Comparison of ENCODE assay signal across 14 cellular contexts in the genomic region with DNA sequence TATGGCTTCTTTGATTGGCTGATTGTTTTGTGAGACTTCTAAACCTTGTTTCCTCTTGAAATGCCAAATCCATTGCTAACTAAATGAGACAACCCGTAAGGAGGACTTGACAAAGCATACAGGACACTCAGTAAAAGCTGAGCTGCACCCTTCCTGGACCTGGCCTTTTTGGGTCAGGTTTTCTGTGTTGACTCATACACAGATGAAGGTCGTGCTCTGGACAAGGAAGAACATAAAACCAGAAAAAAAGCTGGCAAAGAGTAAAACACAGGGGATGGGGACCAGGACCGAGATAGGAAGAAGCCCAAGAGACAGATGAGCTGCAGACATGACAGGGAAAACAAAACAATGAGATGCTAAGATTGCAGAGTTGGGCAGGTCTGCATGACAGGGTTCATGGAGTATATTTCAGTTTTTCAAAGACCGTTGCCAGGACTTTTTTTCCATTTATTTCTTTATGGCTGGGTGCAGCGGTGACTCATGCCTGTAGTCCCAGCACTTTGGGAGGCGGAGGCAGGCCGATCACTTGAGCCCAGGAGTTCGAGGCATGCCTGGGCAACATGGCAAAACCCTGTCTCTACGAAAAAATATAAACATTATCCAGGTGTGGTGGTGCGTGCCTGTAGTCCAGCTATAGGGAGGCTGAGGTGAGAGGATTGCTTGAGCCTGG. TPM values are rescaled to one million over a fixed set of nuclear protein-coding genes. Genes with fewer than 3 reads are reported as not detected.
A peak's percentile ranks its signal among the peaks of the same experiment; 100 is the strongest.
DNase-seq lines count a peak whose midpoint lies in the region; ATAC-seq, FAIRE-seq and TF ChIP-seq lines count a peak whose summit lies in the region.
"Had no signal": no experiment of that assay in that cellular context is flagged by ENCODE, and none has a peak within 500 bp of the region (broad histone marks: within the 10 kb centered on the region; RNA-seq: fewer than 3 reads in every experiment).

No MANE protein-coding gene starts in this region.

- CTCF ChIA-PET in HepG2 (lab: Yijun Ruan, JAX; ENCODE audit: low intra/inter-chr PET ratio, low total read pairs) = no interaction called here

- no peak overlapping the region for H3K9ac ChIP-seq in HepG2 (ENCODE audit: insufficient read depth, low read depth, low read length)

- POLR2A ChIA-PET in HepG2 (lab: Yijun Ruan, JAX) = interaction anchor here (1.4 kb wide), 1 partner anchor 41 kb away, joined by 4 read pairs; a partner anchor contains a TSS

- H3K79me2 ChIP-seq in HepG2 (ENCODE audit: insufficient read depth, low read length) = no peaks in the 10 kb centered on the region

- H4K20me1 ChIP-seq in HepG2 (ENCODE audit: insufficient read depth, low read length) = no peaks in the 10 kb centered on the region

- no TSS peak for BruUV-seq in HepG2 (replicated peaks; lab: Mats Ljungman, UMichigan)

- H3K4me3 ChIP-seq in HepG2 (replicated peaks in 1 of 3; ENCODE audit: insufficient read depth in 1 of 3, low read depth in 2 of 3, low read length in 3 of 3) (no peak overlapping the region), right lobe of liver (no peak overlapping the region), mucosa of descending colon (no peak overlapping the region)

- no peak for ATAC-seq in HepG2
- no peak for ATAC-seq in right lobe of liver
- peak; percentile 88 for ATAC-seq in mucosa of descending colon
- ATAC-seq in HG02885 (IDR thresholded peaks at IDR 0.05; ENCODE audit: poor library complexity, unreplicated experiment) = no peak
- ATAC-seq in HG02852 (IDR thresholded peaks at IDR 0.05; ENCODE audit: unreplicated experiment) = no peak
- ATAC-seq: natural killer cell treated with Interleukin-12 subunit alpha and Interleukin-12 subunit beta and Interleukin-15 and Interleukin-18, amount 100 ng/mL, for 72 hours had no signal

- FAIRE-seq in HepG2 (lab: Jason Lieb, UNC) = no peak

- no peaks in the 10 kb centered on the region for H3K27me3 ChIP-seq in HepG2 (ENCODE audit: control insufficient read depth in 1 of 2, insufficient read depth in 2 of 2, low read length in 2 of 2)
- H3K27me3 ChIP-seq in right lobe of liver = no peaks in the 10 kb centered on the region

- no peak overlapping the region for H3K4me2 ChIP-seq in HepG2 (ENCODE audit: low read depth, low read length)

- 84% methylated on average over 10 of the region's 10 CpGs for WGBS in HepG2 (ENCODE audit: low lambda C conversion rate)
- 88% methylated on average over 7 of the region's 10 CpGs for WGBS in right lobe of liver (ENCODE audit: insufficient coverage, low coverage, low lambda C conversion rate, missing lambda C conversion rate)

- TF ChIP-seq CTCF in HepG2 (CRISPR knock-in tag; IDR thresholded peaks at IDR 0.05) = no peak
- TF ChIP-seq CTCF in right lobe of liver (IDR thresholded peaks at IDR 0.05) = no peak
- no peak for TF ChIP-seq CTCF in mucosa of descending colon (IDR thresholded peaks at IDR 0.05)

- TF ChIP-seq POLR2A in HepG2 (IDR thresholded peaks at IDR 0.05; ENCODE audit: insufficient read depth in 1 of 2, low read depth in 2 of 2, low read length in 2 of 2) = no peak
- no peak for TF ChIP-seq POLR2A in right lobe of liver (IDR thresholded peaks at IDR 0.05)

- H3K4me1 ChIP-seq in HepG2 (ENCODE audit: insufficient read depth, low read length) (peaks cover 35% of the 10 kb centered on the region), right lobe of liver (peaks cover 0 to 3% (median 0%) of the 10 kb centered on the region in 4 donors), mucosa of descending colon (ENCODE audit: low read depth) (peaks cover 6% of the 10 kb centered on the region)

- DNase-seq in HepG2 (ENCODE audit: low spot score) (no peak), right lobe of liver (no peak), dermis blood vessel endothelial cell (peak; percentile 68), mucosa of descending colon (peak; percentile 62 to 74 (median 67)), HuH-7 (ENCODE audit: low spot score) (no peak)
- DNase-seq in effector CD8-positive, alpha-beta T cell (lab: John Stamatoyannopoulos, UW) = no peak
- DNase-seq: ACHN; activated CD4-positive, alpha-beta T cell treated with anti-CD3 and anti-CD28 coated beads, Interleukin-2, amount 10 ng/mL, durations not matched to agents 24 days and 14 days; COR-L47; MM.1S; stimulated activated CD4-positive, alpha-beta T cell treated with anti-CD3 and anti-CD28 coated beads, Interleukin-12 subunit alpha, Interleukin-12 subunit beta, amount 100 ng/mL, for 4 hours had no signal

- no peaks in the 10 kb centered on the region for H3K36me3 ChIP-seq in HepG2 (replicated peaks in 1 of 2; ENCODE audit: control insufficient read depth in 1 of 2, insufficient read depth in 2 of 2, low read length in 2 of 2)
- no peaks in the 10 kb centered on the region for H3K36me3 ChIP-seq in right lobe of liver
- no peaks in the 10 kb centered on the region for H3K36me3 ChIP-seq in mucosa of descending colon (ENCODE audit: low read depth)

- H2AFZ ChIP-seq in HepG2 (ENCODE audit: low read length) = peak overlapping the region; percentile 5

- H3K9me3 ChIP-seq in HepG2 (ENCODE audit: low read length) = no peaks in the 10 kb centered on the region
- no peaks in the 10 kb centered on the region for H3K9me3 ChIP-seq in right lobe of liver
- no peaks in the 10 kb centered on the region for H3K9me3 ChIP-seq in mucosa of descending colon

- no peak for TF ChIP-seq RAD21 in HepG2 (CRISPR knock-in tag; IDR thresholded peaks at IDR 0.05)

- TF ChIP-seq EP300 in HepG2 (IDR thresholded peaks at IDR 0.05; ENCODE audit: low read depth in 2 of 2, low read length in 2 of 2) (no peak), HepG2 (CRISPR knock-in tag; IDR thresholded peaks at IDR 0.05; ENCODE audit: borderline replicate concordance) (no peak)

- intact Hi-C loops in HepG2 (cut with micrococcal nuclease; ENCODE audit: unreplicated experiment) (loop anchor here (5.0 kb wide), 1 partner anchor 41 kb away; a partner anchor contains a TSS), right lobe of liver (cut with DNase I) (no loop called here), mucosa of descending colon (cut with DNase I, micrococcal nuclease) (no loop called here)

- no peak overlapping the region for H3K27ac ChIP-seq in HepG2 (ENCODE audit: extremely low read length, insufficient read depth, low read length)
- H3K27ac ChIP-seq in right lobe of liver = no peak overlapping the region

- in situ Hi-C loops in HepG2 (cut with HindIII; ENCODE audit: extremely low pct_ligation_motif_present, low pct_unique_long_range_greater_than_20kb) = no loop called here

TF ChIP-seq in HepG2, 621 proteins besides CTCF, POLR2A, EP300 and RAD21 (continues in another document):
- TF ChIP-seq JUNB (CRISPR knock-in tag; IDR thresholded peaks at IDR 0.05; ENCODE audit: borderline replicate concordance) = no peak
- no peak for TF ChIP-seq SIX4 (CRISPR knock-in tag; IDR thresholded peaks at IDR 0.05)
- no peak for TF ChIP-seq ZNF746 (CRISPR knock-in tag; IDR thresholded peaks at IDR 0.05)
- TF ChIP-seq, protein P1, sequence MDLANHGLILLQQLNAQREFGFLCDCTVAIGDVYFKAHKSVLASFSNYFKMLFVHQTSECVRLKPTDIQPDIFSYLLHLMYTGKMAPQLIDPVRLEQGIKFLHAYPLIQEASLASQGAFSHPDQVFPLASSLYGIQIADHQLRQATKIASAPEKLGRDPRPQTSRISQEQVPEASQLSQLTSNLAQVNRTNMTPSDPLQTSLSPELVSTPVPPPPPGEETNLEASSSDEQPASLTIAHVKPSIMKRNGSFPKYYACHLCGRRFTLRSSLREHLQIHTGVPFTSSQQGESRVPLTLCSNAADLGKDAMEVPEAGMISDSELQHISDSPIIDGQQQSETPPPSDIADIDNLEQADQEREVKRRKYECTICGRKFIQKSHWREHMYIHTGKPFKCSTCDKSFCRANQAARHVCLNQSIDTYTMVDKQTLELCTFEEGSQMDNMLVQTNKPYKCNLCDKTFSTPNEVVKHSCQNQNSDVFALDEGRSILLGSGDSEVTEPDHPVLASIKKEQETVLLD (CRISPR knock-in tag; IDR thresholded peaks at IDR 0.05; ENCODE audit: low read depth) = no peak
- no peak for TF ChIP-seq RBAK (CRISPR knock-in tag; IDR thresholded peaks at IDR 0.05)
- no peak for TF ChIP-seq ZNF263 (CRISPR knock-in tag; IDR thresholded peaks at IDR 0.05)

RNA-seq across cellular contexts. Expression of a gene that starts 41.4 kb away (rescaled TPM):
- 8.2 and 10.8 TPM in 2 replicates for total RNA-seq in HepG2 (2016; rRNA removed; fragmentation: Illumina TruSeq; extraction: Trizol)
- total RNA-seq in HepG2 (2016; cell fraction: cytosol; rRNA removed; fragmentation: Illumina TruSeq; extraction: Trizol; ENCODE audit: low read depth) = 5.2 and 7.5 TPM in 2 replicates
- total RNA-seq in HepG2 (2016; cell fraction: insoluble cytoplasmic fraction; rRNA removed; fragmentation: Illumina TruSeq; extraction: Trizol) = 6.6 and 9.8 TPM in 2 replicates
- total RNA-seq in HepG2 (2016; cell fraction: membrane; rRNA removed; fragmentation: Illumina TruSeq; extraction: Trizol) = 4.8 and 6.6 TPM in 2 replicates
- 11.1 and 13.4 TPM in 2 replicates for total RNA-seq in HepG2 (2016; cell fraction: nucleus; rRNA removed; fragmentation: Illumina TruSeq; extraction: Trizol)
- polyA plus RNA-seq in HepG2 (2011; rRNA removed) = 15.4 and 20.5 TPM in 2 replicates
- polyA plus RNA-seq in HepG2 (2011; cell fraction: cytosol; rRNA removed) = 17.9 and 18.5 TPM in 2 replicates
- 14.5 and 18.5 TPM in 2 replicates for polyA plus RNA-seq in HepG2 (2011; cell fraction: nucleus; rRNA removed)
- polyA plus RNA-seq in HepG2 (2012) = 17.4 and 24.1 TPM in 2 replicates
- polyA plus RNA-seq in HepG2 (2016; cell fraction: cytosol; fragmentation: Illumina TruSeq; extraction: Trizol; ENCODE audit: low read depth) = 8.6 and 12.5 TPM in 2 replicates
- polyA plus RNA-seq in HepG2 (2016; cell fraction: insoluble cytoplasmic fraction; fragmentation: Illumina TruSeq; extraction: Trizol; ENCODE audit: low read depth) = 40.1 and 41.8 TPM in 2 replicates
- 13.6 and 13.7 TPM in 2 replicates for polyA plus RNA-seq in HepG2 (2016; cell fraction: membrane; fragmentation: Illumina TruSeq; extraction: Trizol; ENCODE audit: low read depth)
- polyA plus RNA-seq in HepG2 (2016; cell fraction: nucleus; fragmentation: Illumina TruSeq; extraction: Trizol; ENCODE audit: insufficient read depth, low read depth) = 27.3 and 33.7 TPM in 2 replicates
- 9.7 and 18.8 TPM in 2 replicates for polyA minus RNA-seq in HepG2 (2011; rRNA and poly(A)+ RNA removed; ENCODE audit: low replicate concordance)
- 6.5 TPM in 2 replicates for polyA minus RNA-seq in HepG2 (2011; cell fraction: cytosol; rRNA and poly(A)+ RNA removed)
- polyA minus RNA-seq in HepG2 (2011; cell fraction: nucleus; rRNA and poly(A)+ RNA removed) = 19.0 and 30.3 TPM in 2 replicates
- 10 to 100 TPM in 3 of 6 experiments, 1 to 10 TPM in 3; 6.4 to 12.7 (median 9.7) TPM for total RNA-seq in right lobe of liver
- total RNA-seq in dermis blood vessel endothelial cell = 8.7 and 9.3 TPM in 2 replicates
- total RNA-seq in mucosa of descending colon = 10 to 100 TPM; 28.0 to 46.7 (median 32.2) TPM

Comparison
In these comparisons a context has a peak if more than half of its experiments do, and no peak if none do; other contexts are left out.
1. DNase-seq: peak in dermis blood vessel endothelial cell (single experiment) and mucosa of descending colon (3 of 3); none in HepG2 (single experiment), right lobe of liver (0 of 3), effector CD8-positive, alpha-beta T cell (single experiment) and HuH-7 (single experiment).